ENCODE assay signal across 24 cellular contexts in genomic region chr4:17138847-17139246, GRCh38.
DNase-seq lines count a peak whose midpoint lies in the region; ATAC-seq, FAIRE-seq and TF ChIP-seq lines count a peak whose summit lies in the region.
"Had no signal": no experiment of that assay in that cellular context is flagged by ENCODE, and none has a peak within 500 bp of the region (broad histone marks: within the 10 kb centered on the region; RNA-seq: fewer than 3 reads in every experiment).

No MANE protein-coding gene starts in this region.

- H3K9me3 Mint-ChIP-seq in astrocyte (ENCODE audit: unreplicated experiment), result peaks cover 16% of the 10 kb centered on the region
- H3K9me3 Mint-ChIP-seq in Caco-2 (ENCODE audit: unreplicated experiment), result peaks cover 21% of the 10 kb centered on the region
- H3K9me3 Mint-ChIP-seq in activated T-helper 17 cell treated with anti-CD3 and anti-CD28 coated beads, Interleukin-2, amount 50 U/mL, for 72 hours, result peaks cover 24% of the 10 kb centered on the region

- H3K4me2 ChIP-seq in IMR-90 (ENCODE audit: low read depth, low read length) (no peak overlapping the region), astrocyte (ENCODE audit: low read length) (no peak overlapping the region)
- H3K4me2 ChIP-seq: A549, BLaER1 had no signal

- H3K4me1 Mint-ChIP-seq in astrocyte (ENCODE audit: low read depth, unreplicated experiment), result peaks cover 22% of the 10 kb centered on the region
- no peaks in the 10 kb centered on the region for H3K4me1 Mint-ChIP-seq in Caco-2 (ENCODE audit: low read depth, unreplicated experiment)
- H3K4me1 Mint-ChIP-seq in activated T-helper 17 cell treated with anti-CD3 and anti-CD28 coated beads, Interleukin-2, amount 50 U/mL, for 72 hours, result no peaks in the 10 kb centered on the region
- H3K4me1 Mint-ChIP-seq: CD14-positive monocyte; CD4-positive, CD25-positive, alpha-beta regulatory T cell had no signal

- H3K79me1 ChIP-seq in IMR-90 (ENCODE audit: low read depth in 1 of 2, low read length in 2 of 2), result no peaks in the 10 kb centered on the region

- 0 out of 2 replicates have a peak overlapping the region, but pooled peaks have one; percentile 6 for H3K56ac ChIP-seq in IMR-90 (ENCODE audit: extremely low read depth, insufficient read depth, low read length)

- H3K36me3 ChIP-seq in IMR-90 (ENCODE audit: control insufficient read depth, insufficient read depth, low read length) (no peaks in the 10 kb centered on the region), astrocyte (ENCODE audit: insufficient read depth, low read length) (no peaks in the 10 kb centered on the region), Caco-2 (ENCODE audit: control insufficient read depth, insufficient read depth, low read length) (no peaks in the 10 kb centered on the region)
- H3K36me3 ChIP-seq: BE2C, BLaER1 had no signal

- DNase-seq in EH (ENCODE audit: low read depth) (peak; percentile 77), IMR-90 (peak; percentile 58), astrocyte (ENCODE audit: low read depth) (peak; percentile 48), fibroblast of peridontal ligament (ENCODE audit: extremely low read depth) (peak; percentile 57), Caco-2 (no peak)
- no peak for DNase-seq in stimulated activated CD8-positive, alpha-beta memory T cell treated with anti-CD3 and anti-CD28 coated beads, Interleukin-4, amount 100 ng/mL, for 48 hours
- DNase-seq: BE2C; C1 segment of cervical spinal cord; CD4-positive, CD25-positive, alpha-beta regulatory T cell; CD8-positive, alpha-beta T cell; DMS 273 treated with DMSO at 0.1 percent for 48 hours; DMS153; DMS53; DMS79; DND-41; GF-D8 had no signal

- no peaks in the 10 kb centered on the region for H4K20me1 ChIP-seq in IMR-90 (ENCODE audit: insufficient read depth, low read length)
- H4K20me1 ChIP-seq in astrocyte (ENCODE audit: insufficient read depth, low read length), result no peaks in the 10 kb centered on the region
- H4K20me1 ChIP-seq: BLaER1 had no signal

- H4K91ac ChIP-seq in IMR-90 (ENCODE audit: insufficient read depth, low read depth, low read length), result peak overlapping the region; percentile 64; the same call in 1 of the 2 replicates

- no peaks in the 10 kb centered on the region for H3K27me3 ChIP-seq in IMR-90 (ENCODE audit: control insufficient read depth, insufficient read depth, low read length)
- no peaks in the 10 kb centered on the region for H3K27me3 ChIP-seq in astrocyte (ENCODE audit: insufficient read depth, low read length)
- no peaks in the 10 kb centered on the region for H3K27me3 ChIP-seq in Caco-2 (replicated peaks; ENCODE audit: control insufficient read depth, insufficient read depth, low read length)
- H3K27me3 ChIP-seq: BE2C, BLaER1 had no signal

- H2AK5ac ChIP-seq in IMR-90 (ENCODE audit: low read depth, low read length), result peak overlapping the region; percentile 46; the same call in 1 of the 2 replicates

- H2BK5ac ChIP-seq in IMR-90 (ENCODE audit: low read depth, low read length, poor library complexity, severe bottlenecking), result peak overlapping the region; percentile 52

- peak overlapping the region; percentile 29; the same call in 1 of the 2 replicates for H3K18ac ChIP-seq in IMR-90 (ENCODE audit: low read depth, low read length)

- H3K4me3 ChIP-seq in IMR-90 (ENCODE audit: insufficient read depth, low read depth, low read length) (no peak overlapping the region), astrocyte (ENCODE audit: insufficient read depth, low read depth, low read length) (no peak overlapping the region), Caco-2 (ENCODE audit: low read depth, low read length) (no peak overlapping the region)
- H3K4me3 ChIP-seq: A549, BLaER1 had no signal

- H3K27ac ChIP-seq in IMR-90 (ENCODE audit: insufficient read depth, low read length) (peak overlapping the region; percentile 19; the same call in 1 of the 2 replicates), astrocyte (ENCODE audit: low read depth, low read length) (no peak overlapping the region)
- H3K27ac ChIP-seq: 22Rv1, A549, BLaER1 had no signal

- no peaks in the 10 kb centered on the region for H3K27me3 Mint-ChIP-seq in astrocyte (ENCODE audit: low read depth, unreplicated experiment)
- peaks cover 4% of the 10 kb centered on the region for H3K27me3 Mint-ChIP-seq in Caco-2 (ENCODE audit: insufficient read depth, unreplicated experiment)
- peaks cover 6% of the 10 kb centered on the region for H3K27me3 Mint-ChIP-seq in activated T-helper 17 cell treated with anti-CD3 and anti-CD28 coated beads, Interleukin-2, amount 50 U/mL, for 72 hours

- no peak overlapping the region for H2AFZ ChIP-seq in IMR-90 (replicated peaks; ENCODE audit: low read length, poor library complexity)
- no peak overlapping the region for H2AFZ ChIP-seq in astrocyte (ENCODE audit: low read depth, low read length)

- H3K9me3 ChIP-seq in IMR-90 (ENCODE audit: control insufficient read depth, insufficient read depth, low read length) (peaks cover 22% of the 10 kb centered on the region), astrocyte (ENCODE audit: insufficient read depth, low read depth, low read length) (peaks cover 4% of the 10 kb centered on the region), Caco-2 (peaks cover 3% of the 10 kb centered on the region)
- H3K9me3 ChIP-seq: A549, BE2C had no signal

- ATAC-seq in IMR-90 (ENCODE audit: low read depth), result peak; percentile 70
- no peak for ATAC-seq in activated T-helper 17 cell treated with anti-CD3 and anti-CD28 coated beads, Interleukin-2, amount 50 U/mL, for 72 hours (replicated peaks)
- ATAC-seq: A549; CD8-positive, alpha-beta T cell had no signal

- BruUV-seq in IMR-90 (replicated peaks; lab: Mats Ljungman, UMichigan) (no TSS peak), Caco-2 (replicated peaks; lab: Mats Ljungman, UMichigan) (no TSS peak)

- peaks cover 2% of the 10 kb centered on the region; the same call in 1 of the 2 replicates for H3K9me1 ChIP-seq in IMR-90 (ENCODE audit: insufficient read depth, low read length)

- H2BK15ac ChIP-seq in IMR-90 (ENCODE audit: low read depth, low read length), result peak overlapping the region; percentile 61; the same call in 2 of the 3 replicates

- no peaks in the 10 kb centered on the region for H3K79me2 ChIP-seq in astrocyte (ENCODE audit: insufficient read depth, low read length)

- CTCF ChIA-PET in IMR-90 (lab: Yijun Ruan, JAX), result no interaction called here
- CTCF ChIA-PET in Caco-2 (lab: Charles Lee), result no interaction called here

- dilution Hi-C loops in IMR-90 (cut with HindIII; ENCODE audit: low sequenced_read_pairs, unreplicated experiment), result no loop called here

- H3K36me3 Mint-ChIP-seq in astrocyte (ENCODE audit: low read depth, unreplicated experiment) (peaks cover 3% of the 10 kb centered on the region), Caco-2 (ENCODE audit: insufficient read depth, unreplicated experiment) (no peaks in the 10 kb centered on the region)
- no peaks in the 10 kb centered on the region for H3K36me3 Mint-ChIP-seq in activated T-helper 17 cell treated with anti-CD3 and anti-CD28 coated beads, Interleukin-2, amount 50 U/mL, for 72 hours (ENCODE audit: low read depth)
- H3K36me3 Mint-ChIP-seq: CD14-positive monocyte; CD4-positive, CD25-positive, alpha-beta regulatory T cell; CD8-positive, alpha-beta T cell had no signal

- POLR2A ChIA-PET in IMR-90 (lab: Charles Lee; ENCODE audit: unreplicated experiment) (no interaction called here), Caco-2 (lab: Charles Lee) (no interaction called here)

- no peak overlapping the region; the same call in 1 of the 2 replicates for H4K5ac ChIP-seq in IMR-90 (ENCODE audit: low read depth, low read length)

- H3K14ac ChIP-seq in IMR-90 (replicated peaks; ENCODE audit: low read depth, low read length), result peak overlapping the region; percentile 94; the same call in 1 of the 2 replicates

- no peak overlapping the region for H3K27ac Mint-ChIP-seq in astrocyte (ENCODE audit: unreplicated experiment)
- H3K27ac Mint-ChIP-seq in Caco-2 (ENCODE audit: unreplicated experiment), result no peak overlapping the region
- no peak overlapping the region for H3K27ac Mint-ChIP-seq in activated T-helper 17 cell treated with anti-CD3 and anti-CD28 coated beads, Interleukin-2, amount 50 U/mL, for 72 hours
- H3K27ac Mint-ChIP-seq: CD14-positive monocyte; CD4-positive, CD25-positive, alpha-beta regulatory T cell; CD8-positive, alpha-beta T cell had no signal

- H3K4ac ChIP-seq in IMR-90 (ENCODE audit: low read depth, low read length), result peak overlapping the region; percentile 71

- H3K4me1 ChIP-seq in IMR-90 (ENCODE audit: control insufficient read depth, insufficient read depth, low read length), result peaks cover 9% of the 10 kb centered on the region
- peaks cover 17% of the 10 kb centered on the region for H3K4me1 ChIP-seq in astrocyte (ENCODE audit: insufficient read depth, low read length)
- no peaks in the 10 kb centered on the region for H3K4me1 ChIP-seq in Caco-2
- H3K4me1 ChIP-seq: A549 had no signal

- peak overlapping the region; percentile 93 for H2BK120ac ChIP-seq in IMR-90 (ENCODE audit: low read depth, low read length)

- in situ Hi-C loops in IMR-90 (cut with MboI; ENCODE audit: low sequenced_read_pairs), result no loop called here

- no peak overlapping the region for H2AK9ac ChIP-seq in IMR-90 (replicated peaks; ENCODE audit: low read depth, low read length, poor library complexity)

- intact Hi-C loops in IMR-90 (cut with micrococcal nuclease), result no loop called here
- intact Hi-C loops in Caco-2 (cut with micrococcal nuclease; ENCODE audit: unreplicated experiment), result no loop called here

- peak overlapping the region; percentile 68; the same call in 1 of the 2 replicates for H3K23ac ChIP-seq in IMR-90 (ENCODE audit: low read depth, low read length)

- no peak for TF ChIP-seq RAD21 in IMR-90 (IDR thresholded peaks at IDR 0.05; ENCODE audit: low read length)

- H4K8ac ChIP-seq in IMR-90 (ENCODE audit: low read depth in 2 of 2, low read length in 2 of 2), result peak overlapping the region; percentile 40 to 51; a peak in 3 of 4 replicates

- H3K9ac ChIP-seq in IMR-90 (ENCODE audit: low read depth, low read length), result no peak overlapping the region
- H3K9ac ChIP-seq in astrocyte (ENCODE audit: low read length), result no peak overlapping the region
- H3K9ac ChIP-seq: BLaER1 had no signal

- TF ChIP-seq CTCF in IMR-90 (conservative IDR thresholded peaks at IDR 0.05; ENCODE audit: low read depth, low read length), result no peak
- TF ChIP-seq CTCF in astrocyte (IDR thresholded peaks at IDR 0.05; ENCODE audit: insufficient read depth, low read depth, low read length), result no peak
- TF ChIP-seq CTCF in Caco-2 (IDR thresholded peaks at IDR 0.05; ENCODE audit: insufficient read depth in 1 of 2, low read depth in 1 of 2, low read length in 1 of 2, severe bottlenecking in 1 of 2, unreplicated experiment in 1 of 2), result no peak

- peak overlapping the region; percentile 96 for H2BK20ac ChIP-seq in IMR-90 (ENCODE audit: low read depth, low read length)

- TF ChIP-seq POLR2A in IMR-90 (IDR thresholded peaks at IDR 0.05; ENCODE audit: low read depth, low read length), result no peak

- FAIRE-seq in astrocyte (lab: Jason Lieb, UNC), result no peak
- FAIRE-seq: A549, G401.6, GM12891, GM19239 had no signal

- H3K4me3 Mint-ChIP-seq in astrocyte (ENCODE audit: unreplicated experiment) (no peak overlapping the region), Caco-2 (ENCODE audit: unreplicated experiment) (no peak overlapping the region)
- no peak overlapping the region for H3K4me3 Mint-ChIP-seq in activated T-helper 17 cell treated with anti-CD3 and anti-CD28 coated beads, Interleukin-2, amount 50 U/mL, for 72 hours
- H3K4me3 Mint-ChIP-seq: CD14-positive monocyte; CD4-positive, CD25-positive, alpha-beta regulatory T cell; CD8-positive, alpha-beta T cell had no signal

Comparison
In these comparisons a context has a peak if more than half of its experiments do, and no peak if none do; other contexts are left out.
1. DNase-seq: peak in EH (single experiment), IMR-90 (single experiment), astrocyte (single experiment) and fibroblast of peridontal ligament (single experiment); none in Caco-2 (0 of 2) and stimulated activated CD8-positive, alpha-beta memory T cell treated with anti-CD3 and anti-CD28 coated beads, Interleukin-4, amount 100 ng/mL, for 48 hours (single experiment).